In the genomic region with DNA sequence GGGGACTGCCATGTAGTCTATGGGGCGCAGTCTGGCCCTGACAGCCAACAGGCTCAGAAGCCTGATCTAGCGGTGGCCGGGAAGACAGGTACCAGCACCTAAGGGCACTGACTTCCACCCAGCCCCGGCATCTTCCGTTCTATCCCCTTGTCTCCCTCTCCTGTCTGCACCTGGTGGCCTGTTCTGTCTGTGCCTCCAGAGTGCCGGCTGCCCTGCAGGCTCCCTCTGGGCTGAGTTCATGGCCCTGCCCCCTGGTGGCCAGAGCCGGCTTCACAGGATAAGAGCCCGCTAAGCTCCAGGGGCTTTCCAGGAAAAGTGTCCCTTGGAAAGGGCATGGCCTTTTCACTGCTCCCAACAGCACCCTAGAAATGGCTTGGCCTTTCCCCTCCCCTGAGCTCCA, we compare ENCODE assay signal across 8 cellular contexts. TPM values are rescaled to one million over a fixed set of nuclear protein-coding genes. Genes with fewer than 3 reads are reported as not detected.
DNase-seq lines count a peak whose midpoint lies in the region; ATAC-seq and TF ChIP-seq lines count a peak whose summit lies in the region.
"Not testable (repeated sequence)": the region's sequence is repeated elsewhere in the genome, so short reads cannot be mapped to it uniquely, and the experiment has no call there.
"Had no signal": no experiment of that assay in that cellular context is flagged by ENCODE, and none has a peak within 500 bp of the region (broad histone marks: within the 10 kb centered on the region; RNA-seq: fewer than 3 reads in every experiment).

No MANE protein-coding gene starts in this region.

- TF ChIP-seq CTCF in Panc1 (IDR thresholded peaks at IDR 0.05); foreskin keratinocyte (conservative IDR thresholded peaks at IDR 0.05): not testable (repeated sequence)

- H3K36me3 Mint-ChIP-seq in activated CD4-positive, alpha-beta T cell treated with anti-CD3 and anti-CD28 coated beads for 36 hours (ENCODE audit: low read depth); activated naive CD8-positive, alpha-beta T cell treated with anti-CD3 and anti-CD28 coated beads, Interleukin-2, amount 10 ng/mL, durations not matched to agents 7 days and 5 days; naive B cell; stimulated activated naive B cell treated with anti-CD40 and anti-IgM and Interleukin-4, amounts not matched to agents 10 μg/mL and 1 μg/mL and 100 μg/mL, for 72 hours: not testable (repeated sequence)

- not testable (repeated sequence) for H3K27me3 ChIP-seq in Panc1 (ENCODE audit: control insufficient read depth, insufficient read depth, low read length); foreskin keratinocyte

- CTCF ChIA-PET in Panc1 (lab: Charles Lee); activated CD4-positive, alpha-beta T cell treated with anti-CD3 and anti-CD28 coated beads for 36 hours (lab: Charles Lee): not testable (repeated sequence)

- not testable (repeated sequence) for H3K27ac ChIP-seq in Panc1 (ENCODE audit: low read length); foreskin keratinocyte

- not testable (repeated sequence) for H3K27me3 Mint-ChIP-seq in activated CD4-positive, alpha-beta T cell treated with anti-CD3 and anti-CD28 coated beads for 36 hours; activated naive CD8-positive, alpha-beta T cell treated with anti-CD3 and anti-CD28 coated beads, Interleukin-2, amount 10 ng/mL, durations not matched to agents 7 days and 5 days; naive B cell; stimulated activated naive B cell treated with anti-CD40 and anti-IgM and Interleukin-4, amounts not matched to agents 10 μg/mL and 1 μg/mL and 100 μg/mL, for 72 hours

- H3K4me1 ChIP-seq in Panc1 (ENCODE audit: control insufficient read depth, insufficient read depth, low read length); foreskin keratinocyte: not testable (repeated sequence)

- H3K9me3 Mint-ChIP-seq in activated CD4-positive, alpha-beta T cell treated with anti-CD3 and anti-CD28 coated beads for 36 hours (ENCODE audit: low read depth); activated naive CD8-positive, alpha-beta T cell treated with anti-CD3 and anti-CD28 coated beads, Interleukin-2, amount 10 ng/mL, durations not matched to agents 7 days and 5 days; naive B cell; stimulated activated naive B cell treated with anti-CD40 and anti-IgM and Interleukin-4, amounts not matched to agents 10 μg/mL and 1 μg/mL and 100 μg/mL, for 72 hours: not testable (repeated sequence)

- H3K36me3 ChIP-seq in Panc1 (ENCODE audit: control insufficient read depth, insufficient read depth, low read length): not testable (repeated sequence)

- not testable (repeated sequence) for BruUV-seq in Panc1 (replicated peaks; lab: Mats Ljungman, UMichigan)

- intact Hi-C loops in Panc1 (cut with micrococcal nuclease; ENCODE audit: unreplicated experiment); activated CD4-positive, alpha-beta T cell treated with anti-CD3 and anti-CD28 coated beads for 36 hours (cut with DNase I, micrococcal nuclease): not testable (repeated sequence)

- not testable (repeated sequence) for H3K4me3 ChIP-seq in Panc1 (ENCODE audit: low read depth in 2 of 2, low read length in 2 of 2)

- in situ Hi-C loops in Panc1 (cut with HindIII; ENCODE audit: low pct_unique_long_range_greater_than_20kb, low sequenced_read_pairs): not testable (repeated sequence)

- ATAC-seq in GM19351 (IDR thresholded peaks at IDR 0.05; ENCODE audit: unreplicated experiment): peak; percentile 45
- ATAC-seq in Panc1: peak; percentile 96
- ATAC-seq in activated CD4-positive, alpha-beta T cell treated with anti-CD3 and anti-CD28 coated beads for 36 hours: peak; percentile 75
- ATAC-seq in activated naive CD8-positive, alpha-beta T cell treated with anti-CD3 and anti-CD28 coated beads, Interleukin-2, amount 10 ng/mL, durations not matched to agents 7 days and 5 days (ENCODE audit: low read depth): peak; percentile 91
- ATAC-seq in foreskin keratinocyte: peak; percentile 81
- peak; percentile 65 for ATAC-seq in naive B cell (ENCODE audit: low read depth in 2 of 2)
- peak; percentile 82 to 85 for ATAC-seq in stimulated activated naive B cell treated with anti-CD40 and anti-IgM and Interleukin-4, amounts not matched to agents 10 μg/mL and 1 μg/mL and 100 μg/mL, for 72 hours (replicated peaks)

- not testable (repeated sequence) for H3K27ac Mint-ChIP-seq in activated CD4-positive, alpha-beta T cell treated with anti-CD3 and anti-CD28 coated beads for 36 hours; activated naive CD8-positive, alpha-beta T cell treated with anti-CD3 and anti-CD28 coated beads, Interleukin-2, amount 10 ng/mL, durations not matched to agents 7 days and 5 days; naive B cell; stimulated activated naive B cell treated with anti-CD40 and anti-IgM and Interleukin-4, amounts not matched to agents 10 μg/mL and 1 μg/mL and 100 μg/mL, for 72 hours

- H3K4me3 Mint-ChIP-seq in activated CD4-positive, alpha-beta T cell treated with anti-CD3 and anti-CD28 coated beads for 36 hours; activated naive CD8-positive, alpha-beta T cell treated with anti-CD3 and anti-CD28 coated beads, Interleukin-2, amount 10 ng/mL, durations not matched to agents 7 days and 5 days; naive B cell; stimulated activated naive B cell treated with anti-CD40 and anti-IgM and Interleukin-4, amounts not matched to agents 10 μg/mL and 1 μg/mL and 100 μg/mL, for 72 hours: not testable (repeated sequence)

- DNase-seq in Panc1 (ENCODE audit: low read depth, low spot score); activated CD4-positive, alpha-beta T cell treated with anti-CD3 and anti-CD28 coated beads for 36 hours; activated naive CD8-positive, alpha-beta T cell treated with anti-CD3 and anti-CD28 coated beads, Interleukin-2, amount 10 ng/mL, durations not matched to agents 7 days and 5 days; foreskin keratinocyte; naive B cell; stimulated activated naive B cell treated with anti-CD40 and anti-IgM and Interleukin-4, amounts not matched to agents 10 μg/mL and 1 μg/mL and 100 μg/mL, for 72 hours: not testable (repeated sequence)

- POLR2A ChIA-PET in Panc1 (lab: Charles Lee); activated CD4-positive, alpha-beta T cell treated with anti-CD3 and anti-CD28 coated beads for 36 hours (lab: Charles Lee); activated naive CD8-positive, alpha-beta T cell treated with anti-CD3 and anti-CD28 coated beads, Interleukin-2, amount 10 ng/mL, durations not matched to agents 7 days and 5 days (lab: Charles Lee): not testable (repeated sequence)

- not testable (repeated sequence) for H3K9me3 ChIP-seq in Panc1 (ENCODE audit: control insufficient read depth, insufficient read depth, low read depth, low read length)

- H3K4me1 Mint-ChIP-seq in activated CD4-positive, alpha-beta T cell treated with anti-CD3 and anti-CD28 coated beads for 36 hours; activated naive CD8-positive, alpha-beta T cell treated with anti-CD3 and anti-CD28 coated beads, Interleukin-2, amount 10 ng/mL, durations not matched to agents 7 days and 5 days; naive B cell; stimulated activated naive B cell treated with anti-CD40 and anti-IgM and Interleukin-4, amounts not matched to agents 10 μg/mL and 1 μg/mL and 100 μg/mL, for 72 hours: not testable (repeated sequence)

RNA-seq across cellular contexts. Expression of a gene that starts 15.1 kb away (rescaled TPM):
- total RNA-seq in Panc1 (2021; ENCODE audit: unreplicated experiment) (0.44 TPM), foreskin keratinocyte (0.07 TPM in 1 of 2 replicates, not detected in the other)
- 1.2 TPM for polyA plus RNA-seq in Panc1 (2012; ENCODE audit: insufficient read length)
- total RNA-seq in activated CD4-positive, alpha-beta T cell treated with anti-CD3 and anti-CD28 coated beads for 36 hours: under 1 TPM in 1 of 2 experiments, not detected in 1; 0.16 TPM
- total RNA-seq in activated naive CD8-positive, alpha-beta T cell treated with anti-CD3 and anti-CD28 coated beads, Interleukin-2, amount 10 ng/mL, durations not matched to agents 7 days and 5 days: under 1 TPM; 0.31 to 0.80 TPM
- polyA plus RNA-seq in foreskin keratinocyte (not detected in 2 replicates), naive B cell (ENCODE audit: low read depth in 6 of 6) (not detected)
- total RNA-seq: HT-29 had no signal

RNA-seq across cellular contexts. Expression of a gene that starts 37.0 kb away (rescaled TPM):
- total RNA-seq in Panc1 (2021; ENCODE audit: unreplicated experiment) (not detected), foreskin keratinocyte (0.04 and 0.10 TPM in 2 replicates)
- not detected for polyA plus RNA-seq in Panc1 (2012; ENCODE audit: insufficient read length)
- total RNA-seq in activated CD4-positive, alpha-beta T cell treated with anti-CD3 and anti-CD28 coated beads for 36 hours: not detected
- 1 to 10 TPM; 1.5 to 2.6 TPM for total RNA-seq in activated naive CD8-positive, alpha-beta T cell treated with anti-CD3 and anti-CD28 coated beads, Interleukin-2, amount 10 ng/mL, durations not matched to agents 7 days and 5 days
- polyA plus RNA-seq in foreskin keratinocyte (not detected in 2 replicates), naive B cell (ENCODE audit: low read depth in 6 of 6) (not detected)
- total RNA-seq: HT-29 had no signal

Comparison
In these comparisons a context has a peak if more than half of its experiments do, and no peak if none do; other contexts are left out.
1. ATAC-seq: peak in every context shown above with its lines; median percentile 96 in Panc1; 91 in activated naive CD8-positive, alpha-beta T cell treated with anti-CD3 and anti-CD28 coated beads, Interleukin-2, amount 10 ng/mL, durations not matched to agents 7 days and 5 days; 84 in stimulated activated naive B cell treated with anti-CD40 and anti-IgM and Interleukin-4, amounts not matched to agents 10 μg/mL and 1 μg/mL and 100 μg/mL, for 72 hours; 81 in foreskin keratinocyte; 75 in activated CD4-positive, alpha-beta T cell treated with anti-CD3 and anti-CD28 coated beads for 36 hours; 65 in naive B cell; 45 in GM19351.